1 cellular context compared by ENCODE assay signal in the genomic region with DNA sequence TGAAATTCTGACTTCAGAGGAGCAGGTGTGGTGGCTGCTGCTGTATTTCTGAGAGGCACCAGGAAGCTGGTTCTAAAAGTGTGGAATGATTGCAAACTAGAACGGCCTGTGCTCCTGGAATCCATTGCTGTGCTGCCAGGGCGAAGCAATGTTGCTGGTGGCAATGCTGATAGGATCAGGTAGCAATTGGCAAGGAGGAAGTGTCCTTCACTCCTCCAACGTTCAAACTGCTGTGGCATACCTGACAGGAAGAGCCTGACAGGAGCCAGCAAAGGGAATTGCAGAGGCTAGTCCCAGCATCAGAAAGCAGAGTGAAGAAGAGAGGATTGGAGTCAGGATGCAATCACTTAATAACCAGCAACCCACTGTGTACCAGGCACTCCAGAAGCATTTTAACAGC.
TF ChIP-seq lines count a peak whose summit lies in the region.

No MANE protein-coding gene starts in this region.

TF ChIP-seq in H1, 55 proteins besides CTCF, POLR2A, EP300 and RAD21 (continued from another document):
- TF ChIP-seq CHD7 (IDR thresholded peaks at IDR 0.05; ENCODE audit: insufficient replicate concordance, low read length) (no peak), BCL11A (IDR thresholded peaks at IDR 0.05; ENCODE audit: low read depth in 2 of 2, low read length in 2 of 2) (no peak), SP4 (IDR thresholded peaks at IDR 0.05; ENCODE audit: low read length) (no peak), HDAC2 (IDR thresholded peaks at IDR 0.05; ENCODE audit: borderline replicate concordance in 1 of 2, low read depth in 2 of 2, low read length in 2 of 2) (no peak), JUN (IDR thresholded peaks at IDR 0.05; ENCODE audit: low read depth, low read length) (no peak), CBX5 (IDR thresholded peaks at IDR 0.05; ENCODE audit: low read depth, low read length) (no peak)
